ENCODE assay signal across 10 cellular contexts in the genomic region with DNA sequence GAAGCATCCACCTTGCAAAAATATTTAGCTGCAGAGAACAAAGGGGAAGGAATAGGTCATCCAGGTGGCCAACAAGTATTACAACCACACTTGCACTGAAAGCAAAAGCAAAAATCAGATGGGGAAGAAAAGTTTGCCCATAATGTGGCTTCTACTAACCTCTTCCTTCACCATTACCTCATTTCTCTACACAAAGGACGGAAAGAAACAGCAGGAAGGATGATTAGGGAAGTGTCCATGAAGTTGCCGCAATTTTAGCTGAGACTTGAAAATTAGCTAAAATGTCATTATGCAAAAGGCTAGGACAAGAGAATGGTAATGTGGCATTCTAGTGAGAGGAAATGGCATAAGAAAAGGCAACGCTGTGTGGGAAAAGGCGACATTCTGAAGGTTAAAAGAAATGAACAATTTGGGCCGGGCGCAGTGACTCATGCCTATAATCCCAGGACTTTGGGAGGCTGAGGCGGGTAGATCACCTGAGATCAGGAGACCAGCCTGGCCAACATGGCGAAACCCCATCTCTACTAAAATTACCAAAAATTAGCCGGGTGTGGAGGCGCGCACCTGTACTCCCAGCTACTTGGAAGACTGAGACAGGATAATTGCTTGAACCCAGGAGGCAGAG. TPM values are rescaled to one million over a fixed set of nuclear protein-coding genes. Genes with fewer than 3 reads are reported as not detected.
A peak's percentile ranks its signal among the peaks of the same experiment; 100 is the strongest.
DNase-seq lines count a peak whose midpoint lies in the region; ATAC-seq and TF ChIP-seq lines count a peak whose summit lies in the region.
"Had no signal": no experiment of that assay in that cellular context is flagged by ENCODE, and none has a peak within 500 bp of the region (broad histone marks: within the 10 kb centered on the region; RNA-seq: fewer than 3 reads in every experiment).

No MANE protein-coding gene starts in this region.

- H3K4me1 ChIP-seq in smooth muscle cell (ENCODE audit: low read depth) (peaks cover 14% of the 10 kb centered on the region), tibial artery (peaks cover 0 to 100% (median 58%) of the 10 kb centered on the region in 4 donors)

- H3K4me2 ChIP-seq in smooth muscle cell, result peak overlapping the region; percentile 20

- H3K27me3 ChIP-seq in smooth muscle cell (ENCODE audit: low read depth), result no peaks in the 10 kb centered on the region
- H3K27me3 ChIP-seq in tibial artery, result no peaks in the 10 kb centered on the region
- H3K27me3 ChIP-seq: uterus had no signal

- peak overlapping the region; percentile 13 for H3K4me3 Mint-ChIP-seq in activated CD4-positive, alpha-beta T cell treated with anti-CD3 and anti-CD28 coated beads for 36 hours
- H3K4me3 Mint-ChIP-seq in effector memory CD8-positive, alpha-beta T cell, result peak overlapping the region; percentile 75 to 76

- WGBS in smooth muscle cell (ENCODE audit: low lambda C conversion rate), result 85% methylated on average over 11 of the region's 11 CpGs

- H4K20me1 ChIP-seq in smooth muscle cell (ENCODE audit: low read depth), result peaks cover 100% of the 10 kb centered on the region

- H3K9me3 Mint-ChIP-seq in activated CD4-positive, alpha-beta T cell treated with anti-CD3 and anti-CD28 coated beads for 36 hours (ENCODE audit: low read depth), result no peaks in the 10 kb centered on the region
- H3K9me3 Mint-ChIP-seq in effector memory CD8-positive, alpha-beta T cell, result no peaks in the 10 kb centered on the region

- no peak for TF ChIP-seq CTCF in smooth muscle cell (IDR thresholded peaks at IDR 0.05; ENCODE audit: borderline replicate concordance, insufficient read depth, poor library complexity, severe bottlenecking)
- TF ChIP-seq CTCF in tibial artery (IDR thresholded peaks at IDR 0.05), result no peak

- peaks cover 88% of the 10 kb centered on the region for H3K4me1 Mint-ChIP-seq in activated CD4-positive, alpha-beta T cell treated with anti-CD3 and anti-CD28 coated beads for 36 hours
- H3K4me1 Mint-ChIP-seq in effector memory CD8-positive, alpha-beta T cell (ENCODE audit: low read depth in 2 of 2), result peaks cover 79 to 94% of the 10 kb centered on the region in 2 donors

- H3K27ac ChIP-seq in smooth muscle cell (ENCODE audit: low read depth) (peak overlapping the region; percentile 22), tibial artery (no peak overlapping the region)
- H3K27ac ChIP-seq: uterus had no signal

- POLR2A ChIA-PET in activated CD4-positive, alpha-beta T cell treated with anti-CD3 and anti-CD28 coated beads for 36 hours (lab: Charles Lee), result interaction anchor here (1.4 kb wide), 1 partner anchor 14 kb away, joined by 4 read pairs; the partner anchor contains the start of gene KANSL1

- intact Hi-C loops in activated CD4-positive, alpha-beta T cell treated with anti-CD3 and anti-CD28 coated beads for 36 hours (cut with DNase I, micrococcal nuclease), result no loop called here
- intact Hi-C loops in tibial artery (cut with DNase I; ENCODE audit: low total_unique reads), result no loop called here

- no peak overlapping the region for H3K4me3 ChIP-seq in smooth muscle cell
- no peak overlapping the region for H3K4me3 ChIP-seq in tibial artery
- H3K4me3 ChIP-seq: uterus had no signal

- peaks cover 19% of the 10 kb centered on the region for H3K36me3 Mint-ChIP-seq in activated CD4-positive, alpha-beta T cell treated with anti-CD3 and anti-CD28 coated beads for 36 hours (ENCODE audit: low read depth)
- peaks cover 26% of the 10 kb centered on the region for H3K36me3 Mint-ChIP-seq in effector memory CD8-positive, alpha-beta T cell (ENCODE audit: insufficient read depth)

- CTCF ChIA-PET in activated CD4-positive, alpha-beta T cell treated with anti-CD3 and anti-CD28 coated beads for 36 hours (lab: Charles Lee), result interaction anchor here (0.7 to 2.3 kb wide), 2 partner anchors 10 to 22 kb away, joined by 3 to 8 read pairs; no protein-coding TSS in a partner anchor

- H3K9me3 ChIP-seq in smooth muscle cell (replicated peaks; ENCODE audit: low read depth), result no peaks in the 10 kb centered on the region
- H3K9me3 ChIP-seq in tibial artery, result no peaks in the 10 kb centered on the region
- H3K9me3 ChIP-seq: uterus had no signal

- no peak for ATAC-seq in activated CD4-positive, alpha-beta T cell treated with anti-CD3 and anti-CD28 coated beads for 36 hours
- ATAC-seq in effector memory CD8-positive, alpha-beta T cell (replicated peaks), result peak; percentile 60
- ATAC-seq in GM19035 (IDR thresholded peaks at IDR 0.05; ENCODE audit: unreplicated experiment), result no peak

- H3K27me3 Mint-ChIP-seq in activated CD4-positive, alpha-beta T cell treated with anti-CD3 and anti-CD28 coated beads for 36 hours, result no peaks in the 10 kb centered on the region
- H3K27me3 Mint-ChIP-seq in effector memory CD8-positive, alpha-beta T cell, result no peaks in the 10 kb centered on the region

- H3K79me2 ChIP-seq in smooth muscle cell (ENCODE audit: low read depth), result peaks cover 100% of the 10 kb centered on the region

- DNase-seq in activated CD4-positive, alpha-beta T cell treated with anti-CD3 and anti-CD28 coated beads for 36 hours, result no peak
- DNase-seq in activated CD4-positive, alpha-beta T cell treated with anti-CD3 and anti-CD28 coated beads, Interleukin-2, amount 50 U/mL, for 4 hours, result no peak
- DNase-seq in M059J (ENCODE audit: low read depth) (peak; percentile 27), smooth muscle cell (lab: John Stamatoyannopoulos, UW; ENCODE audit: unreplicated experiment) (no peak), tibial artery (no peak)
- no peak for DNase-seq in effector memory CD8-positive, alpha-beta T cell
- no peak for DNase-seq in activated CD8-positive, alpha-beta memory T cell treated with anti-CD3 and anti-CD28 coated beads, Interleukin-2, amount 50 U/mL, for 48 hours
- DNase-seq: NCI-H2171, uterus had no signal

- no peak overlapping the region for H3K9ac ChIP-seq in smooth muscle cell (ENCODE audit: low read depth)

- peaks cover 7% of the 10 kb centered on the region for H3F3A ChIP-seq in smooth muscle cell (ENCODE audit: low read depth)

- peak overlapping the region; percentile 79 for H3K27ac Mint-ChIP-seq in activated CD4-positive, alpha-beta T cell treated with anti-CD3 and anti-CD28 coated beads for 36 hours
- H3K27ac Mint-ChIP-seq in effector memory CD8-positive, alpha-beta T cell, result peak overlapping the region; percentile 85

- no peaks in the 10 kb centered on the region for H3K36me3 ChIP-seq in smooth muscle cell (ENCODE audit: low read depth)
- no peaks in the 10 kb centered on the region for H3K36me3 ChIP-seq in tibial artery
- H3K36me3 ChIP-seq: uterus had no signal

- no peak overlapping the region for H2AFZ ChIP-seq in smooth muscle cell (ENCODE audit: low read depth)

RNA-seq across cellular contexts. Expression of gene KANSL1, which starts 13.7 kb away (rescaled TPM):
- 10 to 100 TPM; 46.8 to 64.5 TPM for total RNA-seq in activated CD4-positive, alpha-beta T cell treated with anti-CD3 and anti-CD28 coated beads for 36 hours
- total RNA-seq in M059J (2014; rRNA removed; shearing (Covaris generic)), result 18.4 and 30.7 TPM in 2 replicates
- total RNA-seq in smooth muscle cell, result 59.9 and 69.7 TPM in 2 replicates
- polyA plus RNA-seq in smooth muscle cell, result 16.9 and 23.2 TPM in 2 replicates
